ENCODE assay signal across 8 cellular contexts in the genomic region with DNA sequence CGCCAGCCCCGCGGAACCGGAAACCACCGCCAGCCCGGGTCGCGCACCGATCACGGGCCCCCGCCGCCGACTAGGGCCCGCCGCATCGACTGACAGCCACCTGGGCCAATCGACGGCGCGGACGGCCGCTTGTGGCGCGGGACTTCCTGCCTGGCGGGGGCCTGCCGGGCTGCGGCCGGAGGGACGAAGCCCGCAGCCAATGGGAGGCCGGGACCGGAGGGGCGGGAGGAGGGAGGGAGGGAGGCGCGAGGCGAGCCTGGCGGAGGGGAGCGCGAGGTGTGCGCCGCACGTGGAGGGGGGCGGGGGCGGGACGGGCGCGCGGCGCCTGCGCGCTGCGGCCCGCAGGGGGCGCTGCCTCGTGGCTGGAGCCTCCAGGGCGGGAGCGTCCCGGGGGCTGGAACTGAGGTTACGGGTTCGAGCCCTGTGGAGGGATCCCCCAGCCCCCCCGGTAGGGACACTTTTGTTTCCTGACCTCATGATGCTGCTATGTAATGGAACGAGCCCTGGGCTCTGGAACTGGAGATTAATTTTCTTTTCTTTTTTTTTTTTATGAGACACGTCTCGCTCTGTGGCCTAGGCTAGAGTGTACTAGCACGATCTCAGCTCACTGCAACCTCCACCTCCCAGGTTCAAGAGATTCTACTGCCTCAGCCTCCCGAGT. TPM values are rescaled to one million over a fixed set of nuclear protein-coding genes. Genes with fewer than 3 reads are reported as not detected.
A peak's percentile ranks its signal among the peaks of the same experiment; 100 is the strongest.
DNase-seq lines count a peak whose midpoint lies in the region; ATAC-seq and TF ChIP-seq lines count a peak whose summit lies in the region.

A gene with protein sequence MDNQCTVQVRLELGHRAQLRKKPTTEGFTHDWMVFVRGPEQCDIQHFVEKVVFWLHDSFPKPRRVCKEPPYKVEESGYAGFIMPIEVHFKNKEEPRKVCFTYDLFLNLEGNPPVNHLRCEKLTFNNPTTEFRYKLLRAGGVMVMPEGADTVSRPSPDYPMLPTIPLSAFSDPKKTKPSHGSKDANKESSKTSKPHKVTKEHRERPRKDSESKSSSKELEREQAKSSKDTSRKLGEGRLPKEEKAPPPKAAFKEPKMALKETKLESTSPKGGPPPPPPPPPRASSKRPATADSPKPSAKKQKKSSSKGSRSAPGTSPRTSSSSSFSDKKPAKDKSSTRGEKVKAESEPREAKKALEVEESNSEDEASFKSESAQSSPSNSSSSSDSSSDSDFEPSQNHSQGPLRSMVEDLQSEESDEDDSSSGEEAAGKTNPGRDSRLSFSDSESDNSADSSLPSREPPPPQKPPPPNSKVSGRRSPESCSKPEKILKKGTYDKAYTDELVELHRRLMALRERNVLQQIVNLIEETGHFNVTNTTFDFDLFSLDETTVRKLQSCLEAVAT (minus strand): TSS at position 45 of the 661 bp plus-strand sequence. CDS start 191 bp downstream, outside the sequence.

- peak within 1 kb of the TSS; percentile 97 for H3K4me3 ChIP-seq in PC-3 (ENCODE audit: low read length)
- peak within 1 kb of the TSS; percentile 86 for H3K4me3 ChIP-seq in epithelial cell of proximal tubule (ENCODE audit: low read depth, low read length)
- H3K4me3 ChIP-seq in mucosa of rectum (ENCODE audit: low read length in 2 of 2), result peak within 1 kb of the TSS; percentile 75

- H3K27me3 ChIP-seq in PC-3 (ENCODE audit: low read length), result no peaks in the 10 kb centered on the region
- H3K27me3 ChIP-seq in mucosa of rectum (ENCODE audit: control insufficient read depth in 2 of 2, insufficient read depth in 2 of 2, low read length in 2 of 2), result no peaks in the 10 kb centered on the region

- no peaks in the 10 kb centered on the region for H3K9me3 ChIP-seq in PC-3 (ENCODE audit: low read length)
- H3K9me3 ChIP-seq in mucosa of rectum (ENCODE audit: control insufficient read depth in 2 of 2, low read length in 2 of 2), result no peaks in the 10 kb centered on the region

- ATAC-seq in GM21526 (IDR thresholded peaks at IDR 0.05; ENCODE audit: low FRiP score, unreplicated experiment) (peak; percentile 77), PC-3 (peak; percentile 98)

- H3K4me1 ChIP-seq in PC-3 (ENCODE audit: insufficient read depth, low read length) (peaks cover 20% of the 10 kb centered on the region), mucosa of rectum (ENCODE audit: control insufficient read depth in 2 of 2, insufficient read depth in 2 of 2, low read length in 2 of 2) (peaks cover 14 to 15% of the 10 kb centered on the region in 2 donors)

- DNase-seq in DMS 273 treated with DMSO at 0.1 percent for 48 hours (lab: John Stamatoyannopoulos, UW) (peak; percentile 79), PC-3 (peak; percentile 98), activated T-cell treated with anti-CD3 and anti-CD28 coated beads for 48 hours (ENCODE audit: low read depth) (peak; percentile 97), epithelial cell of proximal tubule (ENCODE audit: low read depth) (no peak)
- DNase-seq in stimulated activated CD8-positive, alpha-beta memory T cell treated with anti-CD3 and anti-CD28 coated beads, Interleukin-4, amount 100 ng/mL, for 4 hours (ENCODE audit: low read depth in 2 of 2, low spot score in 1 of 2), result peak; percentile 84 to 93

- CTCF ChIA-PET in PC-3 (lab: Charles Lee), result no interaction called here

- no peaks in the 10 kb centered on the region for H3K9me2 ChIP-seq in PC-3 (replicated peaks; ENCODE audit: low read length)

- TF ChIP-seq CTCF in PC-3 (conservative IDR thresholded peaks at IDR 0.05; ENCODE audit: low read depth, low read length) (peak; percentile 55), epithelial cell of proximal tubule (conservative IDR thresholded peaks at IDR 0.05; ENCODE audit: low read depth, low read length) (peak; percentile 57)

- TF ChIP-seq EP300 in Ishikawa (IDR thresholded peaks at IDR 0.05; ENCODE audit: borderline replicate concordance), result no peak

- H2AFZ ChIP-seq in PC-3 (ENCODE audit: low read length), result peak within 1 kb of the TSS; percentile 60

- H3K9ac ChIP-seq in PC-3 (ENCODE audit: low read length), result peak within 1 kb of the TSS; percentile 92
- H3K9ac ChIP-seq in mucosa of rectum (ENCODE audit: low read depth in 1 of 2, low read length in 2 of 2), result peak within 1 kb of the TSS; percentile 70

- H3K27ac ChIP-seq in PC-3 (ENCODE audit: low read length) (no peak within 1 kb of the TSS), mucosa of rectum (ENCODE audit: low read depth in 2 of 2, low read length in 2 of 2) (peak within 1 kb of the TSS; percentile 5 to 37)

- no peaks in the 10 kb centered on the region for H3F3A ChIP-seq in PC-3 (ENCODE audit: low read length, unreplicated experiment)

- intact Hi-C loops in PC-3 (cut with micrococcal nuclease), result no loop called here

- H4K20me1 ChIP-seq in PC-3 (ENCODE audit: low read length), result peaks cover 6% of the 10 kb centered on the region; the same call in 1 of the 2 replicates

- no TSS peak for BruUV-seq in PC-3 (replicated peaks; lab: Mats Ljungman, UMichigan)

- TF ChIP-seq RAD21 in Ishikawa (IDR thresholded peaks at IDR 0.05; ENCODE audit: low read depth), result peak; percentile 21; the same call in 1 of the 2 replicates

- POLR2A ChIA-PET in PC-3 (lab: Charles Lee; ENCODE audit: unreplicated experiment), result no interaction called here

- no peaks in the 10 kb centered on the region; the same call in 1 of the 2 replicates for H3K36me3 ChIP-seq in PC-3 (ENCODE audit: low read depth, low read length)
- H3K36me3 ChIP-seq in mucosa of rectum (ENCODE audit: control insufficient read depth in 2 of 2, insufficient read depth in 2 of 2, low read length in 2 of 2), result no peaks in the 10 kb centered on the region

- peak within 1 kb of the TSS; percentile 100 for H3K4me2 ChIP-seq in PC-3 (ENCODE audit: low read length)

- H3K79me2 ChIP-seq in PC-3 (ENCODE audit: low read length), result peaks cover 43% of the 10 kb centered on the region

TF ChIP-seq in Ishikawa, 13 proteins besides CTCF, POLR2A, EP300 and RAD21:
- no peak for TF ChIP-seq EGR1 (IDR thresholded peaks at IDR 0.05)
- TF ChIP-seq CEBPB (IDR thresholded peaks at IDR 0.05), result no peak
- TF ChIP-seq YY1 (IDR thresholded peaks at IDR 0.05; ENCODE audit: low read depth), result peak; percentile 38; the same call in 1 of the 2 replicates
- peak; percentile 15; the same call in 1 of the 2 replicates for TF ChIP-seq TAF1 (IDR thresholded peaks at IDR 0.05; ENCODE audit: low read depth)
- TF ChIP-seq, protein P1, sequence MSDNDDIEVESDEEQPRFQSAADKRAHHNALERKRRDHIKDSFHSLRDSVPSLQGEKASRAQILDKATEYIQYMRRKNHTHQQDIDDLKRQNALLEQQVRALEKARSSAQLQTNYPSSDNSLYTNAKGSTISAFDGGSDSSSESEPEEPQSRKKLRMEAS (IDR thresholded peaks at IDR 0.05), result peak; percentile 99
- TF ChIP-seq USF1 (IDR thresholded peaks at IDR 0.05), result peak; percentile 41; the same call in 1 of the 2 replicates
- TF ChIP-seq ZBTB7A (IDR thresholded peaks at IDR 0.05; ENCODE audit: low read depth), result no peak
- peak; percentile 50 for TF ChIP-seq TCF12 (IDR thresholded peaks at IDR 0.05; ENCODE audit: low read depth)
- no peak for TF ChIP-seq REST (IDR thresholded peaks at IDR 0.05; ENCODE audit: low read depth)
- TF ChIP-seq TEAD4 (IDR thresholded peaks at IDR 0.05), result 0 out of 2 replicates have a peak, but pooled peaks have one; percentile 21
TF ChIP-seq in Ishikawa: peak in this region for 6.

RNA-seq across cellular contexts. Expression of the gene that starts here (rescaled TPM):
- total RNA-seq in PC-3 (2014; rRNA removed) (29.0 and 36.5 TPM in 2 replicates), epithelial cell of proximal tubule (15.2 and 22.9 TPM in 2 replicates)
